Comparison of ENCODE assay signal across 1 cellular context in the genomic region with DNA sequence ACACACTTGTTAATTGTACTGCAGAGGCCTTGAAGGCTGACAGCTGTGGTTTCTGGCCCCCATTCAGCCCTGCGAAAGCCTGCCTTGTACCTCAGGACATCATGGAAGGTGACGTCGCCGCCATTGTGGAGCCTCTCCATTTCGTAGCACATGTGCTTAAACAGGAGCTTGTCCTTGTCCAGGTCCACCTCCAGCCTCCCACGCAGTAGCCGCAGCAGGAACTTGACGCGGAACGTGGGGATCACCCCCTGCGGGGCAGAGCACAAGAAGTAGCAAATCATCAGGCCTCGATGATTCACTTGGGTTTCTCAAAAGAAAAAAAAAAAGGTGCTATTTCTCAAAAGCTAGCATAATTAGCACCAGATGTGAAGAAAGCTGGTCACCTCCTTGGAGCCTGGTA.
TF ChIP-seq lines count a peak whose summit lies in the region.

No MANE protein-coding gene starts in this region.

TF ChIP-seq in H1, 55 proteins besides CTCF, POLR2A, EP300 and RAD21 (continued from another document):
- TF ChIP-seq, protein P1, sequence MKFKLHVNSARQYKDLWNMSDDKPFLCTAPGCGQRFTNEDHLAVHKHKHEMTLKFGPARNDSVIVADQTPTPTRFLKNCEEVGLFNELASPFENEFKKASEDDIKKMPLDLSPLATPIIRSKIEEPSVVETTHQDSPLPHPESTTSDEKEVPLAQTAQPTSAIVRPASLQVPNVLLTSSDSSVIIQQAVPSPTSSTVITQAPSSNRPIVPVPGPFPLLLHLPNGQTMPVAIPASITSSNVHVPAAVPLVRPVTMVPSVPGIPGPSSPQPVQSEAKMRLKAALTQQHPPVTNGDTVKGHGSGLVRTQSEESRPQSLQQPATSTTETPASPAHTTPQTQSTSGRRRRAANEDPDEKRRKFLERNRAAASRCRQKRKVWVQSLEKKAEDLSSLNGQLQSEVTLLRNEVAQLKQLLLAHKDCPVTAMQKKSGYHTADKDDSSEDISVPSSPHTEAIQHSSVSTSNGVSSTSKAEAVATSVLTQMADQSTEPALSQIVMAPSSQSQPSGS (IDR thresholded peaks at IDR 0.05; ENCODE audit: low read length), result no peak
- no peak for TF ChIP-seq TAF7 (optimal IDR thresholded peaks at IDR 0.05; ENCODE audit: borderline replicate concordance, low read depth, low read length)
- no peak for TF ChIP-seq NRF1 (IDR thresholded peaks at IDR 0.05; ENCODE audit: low read depth, low read length)
TF ChIP-seq in H1: peak in this region for 0.
